In the genomic region with DNA sequence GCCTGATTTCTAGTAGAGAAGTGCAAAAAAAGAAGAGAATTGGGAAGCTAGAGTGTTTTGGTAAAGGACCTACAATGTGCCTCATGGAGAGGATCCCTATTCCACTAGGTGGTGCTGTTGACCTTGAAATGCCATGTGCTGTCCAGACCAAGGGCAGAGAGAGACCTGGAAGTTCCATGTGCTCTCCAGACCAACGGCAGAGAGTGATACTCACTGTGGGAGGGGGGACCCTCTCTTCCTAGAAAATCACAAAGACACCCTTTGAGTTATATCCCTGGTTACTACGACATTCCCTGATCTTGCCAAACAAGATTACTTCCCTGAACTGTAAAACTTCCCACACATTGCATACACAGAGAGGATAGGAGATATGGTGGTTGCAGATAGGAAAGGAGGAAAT, we compare ENCODE assay signal across 8 cellular contexts.
A peak's percentile ranks its signal among the peaks of the same experiment; 100 is the strongest.
DNase-seq lines count a peak whose midpoint lies in the region; ATAC-seq and TF ChIP-seq lines count a peak whose summit lies in the region.

No MANE protein-coding gene starts in this region.

- peak; percentile 58 for DNase-seq in Calu3
- DNase-seq in M059J (ENCODE audit: low read depth) = peak; percentile 22
- DNase-seq in activated T-helper 1 cell treated with anti-CD3 and anti-CD28 coated beads, Interleukin-12 subunit alpha, Interleukin-12 subunit beta, Interleukin-2, Interleukin-4 antibody, amounts not matched to agents 30 ng/mL and 10 ng/mL and 1 ng/mL, durations not matched to agents 14 hours and 24 hours and 36 hours (ENCODE audit: low spot score) = peak; percentile 3
- DNase-seq in mesendoderm = peak; percentile 80
- DNase-seq in CD8-positive, alpha-beta T cell = no peak
- DNase-seq in NCI-H187 treated with DMSO at 0.1 percent for 48 hours (lab: John Stamatoyannopoulos, UW) = no peak

- H3K4me1 Mint-ChIP-seq in Calu3 (ENCODE audit: low read depth, unreplicated experiment) = no peaks in the 10 kb centered on the region
- no peaks in the 10 kb centered on the region for H3K4me1 Mint-ChIP-seq in activated T-helper 1 cell treated with anti-CD3 and anti-CD28 coated beads, Interleukin-12 subunit alpha, Interleukin-12 subunit beta, Interleukin-2, Interleukin-4 antibody, amounts not matched to agents 30 ng/mL and 10 ng/mL and 1 ng/mL, durations not matched to agents 14 hours and 24 hours and 36 hours (ENCODE audit: low read depth)
- H3K4me1 Mint-ChIP-seq in CD8-positive, alpha-beta T cell (ENCODE audit: low read depth) = no peaks in the 10 kb centered on the region

- no peak overlapping the region for H4K8ac ChIP-seq in mesendoderm (ENCODE audit: low read depth, low read length)

- H3K79me2 ChIP-seq in mesendoderm (ENCODE audit: control insufficient read depth, insufficient read depth, low read length) = no peaks in the 10 kb centered on the region

- H3K4me3 ChIP-seq in mesendoderm (ENCODE audit: low read length) = no peak overlapping the region
- H3K4me3 ChIP-seq in CD8-positive, alpha-beta T cell (ENCODE audit: low read depth, low read length) = no peak overlapping the region

- no peaks in the 10 kb centered on the region for H3K27me3 ChIP-seq in mesendoderm (ENCODE audit: insufficient read depth, low read length, poor library complexity)
- H3K27me3 ChIP-seq in CD8-positive, alpha-beta T cell (ENCODE audit: insufficient read depth, low read length) = no peaks in the 10 kb centered on the region

- peak; percentile 38 for TF ChIP-seq CTCF in Calu3 (IDR thresholded peaks at IDR 0.05; ENCODE audit: unreplicated experiment)
- TF ChIP-seq CTCF in CD8-positive, alpha-beta T cell (IDR thresholded peaks at IDR 0.05) = no peak

- no CpG with 5 or more reads among the region's 2 CpGs for WGBS in mesendoderm (ENCODE audit: extremely low coverage, insufficient coverage, low lambda C conversion rate)

- H2BK15ac ChIP-seq in mesendoderm (replicated peaks; ENCODE audit: low read depth) = no peak overlapping the region

- H2BK120ac ChIP-seq in mesendoderm (ENCODE audit: low read depth, low read length) = no peak overlapping the region

- peak; percentile 59 for ATAC-seq in GM18861 (IDR thresholded peaks at IDR 0.05; ENCODE audit: unreplicated experiment)
- no peak for ATAC-seq in CD8-positive, alpha-beta T cell
- no peak for ATAC-seq in HG03439 (IDR thresholded peaks at IDR 0.05; ENCODE audit: unreplicated experiment)

- no peak overlapping the region for H3K4ac ChIP-seq in mesendoderm (ENCODE audit: low read depth, low read length)

- H3K23ac ChIP-seq in mesendoderm (ENCODE audit: low read length) = no peak overlapping the region

- H3K36me3 Mint-ChIP-seq in Calu3 (ENCODE audit: insufficient read depth, unreplicated experiment) = no peaks in the 10 kb centered on the region
- H3K36me3 Mint-ChIP-seq in activated T-helper 1 cell treated with anti-CD3 and anti-CD28 coated beads, Interleukin-12 subunit alpha, Interleukin-12 subunit beta, Interleukin-2, Interleukin-4 antibody, amounts not matched to agents 30 ng/mL and 10 ng/mL and 1 ng/mL, durations not matched to agents 14 hours and 24 hours and 36 hours (ENCODE audit: low read depth) = no peaks in the 10 kb centered on the region
- no peaks in the 10 kb centered on the region for H3K36me3 Mint-ChIP-seq in CD8-positive, alpha-beta T cell

- no peaks in the 10 kb centered on the region for H3K79me1 ChIP-seq in mesendoderm (ENCODE audit: low read length)

- BruUV-seq in Calu3 (replicated peaks; lab: Mats Ljungman, UMichigan) = no TSS peak

- no peaks in the 10 kb centered on the region for H3K4me1 ChIP-seq in mesendoderm (ENCODE audit: control insufficient read depth, low read depth, low read length)
- no peaks in the 10 kb centered on the region for H3K4me1 ChIP-seq in CD8-positive, alpha-beta T cell (ENCODE audit: insufficient read depth, low read length)

- no peaks in the 10 kb centered on the region for H3K36me3 ChIP-seq in mesendoderm (ENCODE audit: control insufficient read depth, insufficient read depth, low read length)
- no peaks in the 10 kb centered on the region for H3K36me3 ChIP-seq in CD8-positive, alpha-beta T cell (ENCODE audit: insufficient read depth, low read length)

- no peak overlapping the region for H3K56ac ChIP-seq in mesendoderm (ENCODE audit: low read length)

- no peak overlapping the region for H3K18ac ChIP-seq in mesendoderm (ENCODE audit: low read length)

- H4K5ac ChIP-seq in mesendoderm (ENCODE audit: low read length) = no peak overlapping the region

- no peak overlapping the region for H2BK5ac ChIP-seq in mesendoderm (ENCODE audit: low read length)

- H3K9me3 Mint-ChIP-seq in Calu3 (ENCODE audit: low read depth, unreplicated experiment) = no peaks in the 10 kb centered on the region
- no peaks in the 10 kb centered on the region for H3K9me3 Mint-ChIP-seq in activated T-helper 1 cell treated with anti-CD3 and anti-CD28 coated beads, Interleukin-12 subunit alpha, Interleukin-12 subunit beta, Interleukin-2, Interleukin-4 antibody, amounts not matched to agents 30 ng/mL and 10 ng/mL and 1 ng/mL, durations not matched to agents 14 hours and 24 hours and 36 hours
- H3K9me3 Mint-ChIP-seq in CD8-positive, alpha-beta T cell = peaks cover 6% of the 10 kb centered on the region

- CTCF ChIA-PET in Calu3 (lab: Charles Lee) = interaction anchor here (0.8 to 1.8 kb wide), 3 partner anchors 62 to 303 kb away, joined by 4 to 5 read pairs (median 4); no protein-coding TSS in a partner anchor
- CTCF ChIA-PET in CD8-positive, alpha-beta T cell (lab: Charles Lee) = interaction anchor here (0.9 kb wide), 1 partner anchor 9 kb away, joined by 3 read pairs; no protein-coding TSS in a partner anchor

- H3K4me2 ChIP-seq in mesendoderm (ENCODE audit: low read length) = no peak overlapping the region

- H3K27me3 Mint-ChIP-seq in Calu3 (ENCODE audit: unreplicated experiment) = no peaks in the 10 kb centered on the region
- H3K27me3 Mint-ChIP-seq in activated T-helper 1 cell treated with anti-CD3 and anti-CD28 coated beads, Interleukin-12 subunit alpha, Interleukin-12 subunit beta, Interleukin-2, Interleukin-4 antibody, amounts not matched to agents 30 ng/mL and 10 ng/mL and 1 ng/mL, durations not matched to agents 14 hours and 24 hours and 36 hours (ENCODE audit: insufficient read depth) = no peaks in the 10 kb centered on the region
- no peaks in the 10 kb centered on the region for H3K27me3 Mint-ChIP-seq in CD8-positive, alpha-beta T cell (ENCODE audit: low read depth)

- intact Hi-C loops in Calu3 (cut with micrococcal nuclease; ENCODE audit: unreplicated experiment) = loop anchor here (1.0 to 10.0 kb wide), 3 partner anchors 288 to 1075 kb away; no protein-coding TSS in a partner anchor
- intact Hi-C loops in activated T-helper 1 cell treated with anti-CD3 and anti-CD28 coated beads, Interleukin-12 subunit alpha, Interleukin-12 subunit beta, Interleukin-2, Interleukin-4 antibody, amounts not matched to agents 30 ng/mL and 10 ng/mL and 1 ng/mL, durations not matched to agents 14 hours and 24 hours and 36 hours (cut with micrococcal nuclease) = loop anchor here (5.0 kb wide), 1 partner anchor 1880 kb away; no protein-coding TSS in a partner anchor
- intact Hi-C loops in CD8-positive, alpha-beta T cell (cut with DNase I, micrococcal nuclease) = no loop called here

- no peaks in the 10 kb centered on the region for H3K9me3 ChIP-seq in CD8-positive, alpha-beta T cell (ENCODE audit: low read length)

- POLR2A ChIA-PET in CD8-positive, alpha-beta T cell (lab: Charles Lee) = no interaction called here

- H3K27ac ChIP-seq in mesendoderm (ENCODE audit: low read depth, low read length) = no peak overlapping the region
- no peak overlapping the region for H3K27ac ChIP-seq in CD8-positive, alpha-beta T cell (ENCODE audit: low read depth, low read length)

- H3K9ac ChIP-seq in mesendoderm (ENCODE audit: low read length) = no peak overlapping the region

- no peak overlapping the region for H2AK5ac ChIP-seq in mesendoderm (ENCODE audit: low read length)

- H3K4me3 Mint-ChIP-seq in Calu3 (ENCODE audit: low read depth, unreplicated experiment) = no peak overlapping the region
- no peak overlapping the region for H3K4me3 Mint-ChIP-seq in activated T-helper 1 cell treated with anti-CD3 and anti-CD28 coated beads, Interleukin-12 subunit alpha, Interleukin-12 subunit beta, Interleukin-2, Interleukin-4 antibody, amounts not matched to agents 30 ng/mL and 10 ng/mL and 1 ng/mL, durations not matched to agents 14 hours and 24 hours and 36 hours
- H3K4me3 Mint-ChIP-seq in CD8-positive, alpha-beta T cell = no peak overlapping the region

- H3K27ac Mint-ChIP-seq in Calu3 (ENCODE audit: unreplicated experiment) = no peak overlapping the region
- H3K27ac Mint-ChIP-seq in activated T-helper 1 cell treated with anti-CD3 and anti-CD28 coated beads, Interleukin-12 subunit alpha, Interleukin-12 subunit beta, Interleukin-2, Interleukin-4 antibody, amounts not matched to agents 30 ng/mL and 10 ng/mL and 1 ng/mL, durations not matched to agents 14 hours and 24 hours and 36 hours = no peak overlapping the region
- no peak overlapping the region for H3K27ac Mint-ChIP-seq in CD8-positive, alpha-beta T cell

Comparison
In these comparisons a context has a peak if more than half of its experiments do, and no peak if none do; other contexts are left out.
1. DNase-seq: peak in Calu3 (single experiment), M059J (single experiment), activated T-helper 1 cell treated with anti-CD3 and anti-CD28 coated beads, Interleukin-12 subunit alpha, Interleukin-12 subunit beta, Interleukin-2, Interleukin-4 antibody, amounts not matched to agents 30 ng/mL and 10 ng/mL and 1 ng/mL, durations not matched to agents 14 hours and 24 hours and 36 hours (single experiment) and mesendoderm (single experiment); none in CD8-positive, alpha-beta T cell (0 of 7) and NCI-H187 treated with DMSO at 0.1 percent for 48 hours (single experiment).
2. intact Hi-C loops: an anchor here in Calu3 (1.0 to 10.0 kb wide) and activated T-helper 1 cell treated with anti-CD3 and anti-CD28 coated beads, Interleukin-12 subunit alpha, Interleukin-12 subunit beta, Interleukin-2, Interleukin-4 antibody, amounts not matched to agents 30 ng/mL and 10 ng/mL and 1 ng/mL, durations not matched to agents 14 hours and 24 hours and 36 hours (5.0 kb wide); none called in CD8-positive, alpha-beta T cell.